ENCODE assay signal across 8 cellular contexts in genomic region chrX:106862972-106863688, GRCh38. TPM values are rescaled to one million over a fixed set of nuclear protein-coding genes. Genes with fewer than 3 reads are reported as not detected.
A peak's percentile ranks its signal among the peaks of the same experiment; 100 is the strongest.
DNase-seq lines count a peak whose midpoint lies in the region; ATAC-seq and TF ChIP-seq lines count a peak whose summit lies in the region.

No MANE protein-coding gene starts in this region.

- ATAC-seq in GM18508 (IDR thresholded peaks at IDR 0.05; ENCODE audit: insufficient read depth, unreplicated experiment), result peak; percentile 63
- no peak for ATAC-seq in HG02852 (IDR thresholded peaks at IDR 0.05; ENCODE audit: unreplicated experiment)

- H3K9me3 Mint-ChIP-seq in activated naive CD8-positive, alpha-beta T cell treated with anti-CD3 and anti-CD28 coated beads for 36 hours, result peaks cover 2% of the 10 kb centered on the region
- H3K9me3 Mint-ChIP-seq in nephron progenitor cell, result peaks cover 44% of the 10 kb centered on the region

- H3K27me3 ChIP-seq in suprapubic skin, result no peaks in the 10 kb centered on the region

- no peak overlapping the region for H3K27ac Mint-ChIP-seq in activated naive CD8-positive, alpha-beta T cell treated with anti-CD3 and anti-CD28 coated beads for 36 hours
- no peak overlapping the region for H3K27ac Mint-ChIP-seq in nephron progenitor cell

- H3K36me3 Mint-ChIP-seq in activated naive CD8-positive, alpha-beta T cell treated with anti-CD3 and anti-CD28 coated beads for 36 hours, result no peaks in the 10 kb centered on the region
- H3K36me3 Mint-ChIP-seq in nephron progenitor cell (ENCODE audit: low read depth), result no peaks in the 10 kb centered on the region

- TF ChIP-seq POLR2A in suprapubic skin (IDR thresholded peaks at IDR 0.05), result no peak

- no peak overlapping the region for H3K27ac ChIP-seq in suprapubic skin

- H3K27me3 Mint-ChIP-seq in activated naive CD8-positive, alpha-beta T cell treated with anti-CD3 and anti-CD28 coated beads for 36 hours, result no peaks in the 10 kb centered on the region
- peaks cover 9% of the 10 kb centered on the region for H3K27me3 Mint-ChIP-seq in nephron progenitor cell (ENCODE audit: low read depth, poor library complexity)

- DNase-seq in AG10803 (ENCODE audit: low read depth) (no peak), HT1080 (ENCODE audit: low read depth) (peak; percentile 15), nephron progenitor cell (peak; percentile 34), suprapubic skin (ENCODE audit: low spot score in 2 of 2) (no peak), NCI-H1092 (lab: John Stamatoyannopoulos, UW) (no peak)
- DNase-seq in activated naive CD8-positive, alpha-beta T cell treated with anti-CD3 and anti-CD28 coated beads for 36 hours, result peak; percentile 1

- no peaks in the 10 kb centered on the region for H3K4me1 ChIP-seq in suprapubic skin

- H3K4me3 Mint-ChIP-seq in activated naive CD8-positive, alpha-beta T cell treated with anti-CD3 and anti-CD28 coated beads for 36 hours, result no peak overlapping the region
- H3K4me3 Mint-ChIP-seq in nephron progenitor cell, result no peak overlapping the region

- H3K4me3 ChIP-seq in AG10803 (ENCODE audit: low read length), result no peak overlapping the region
- no peak overlapping the region for H3K4me3 ChIP-seq in suprapubic skin

- TF ChIP-seq CTCF in AG10803 (conservative IDR thresholded peaks at IDR 0.05; ENCODE audit: low read length), result peak; percentile 21
- TF ChIP-seq CTCF in nephron progenitor cell (IDR thresholded peaks at IDR 0.05), result peak; percentile 40
- TF ChIP-seq CTCF in suprapubic skin (IDR thresholded peaks at IDR 0.05), result no peak

- WGBS in suprapubic skin, result 36% methylated on average over 9 of the region's 13 CpGs

- no peaks in the 10 kb centered on the region for H3K36me3 ChIP-seq in suprapubic skin

- no peak for TF ChIP-seq EP300 in suprapubic skin (IDR thresholded peaks at IDR 0.05)

- H3K9me3 ChIP-seq in suprapubic skin, result no peaks in the 10 kb centered on the region

- no peaks in the 10 kb centered on the region for H3K4me1 Mint-ChIP-seq in activated naive CD8-positive, alpha-beta T cell treated with anti-CD3 and anti-CD28 coated beads for 36 hours
- no peaks in the 10 kb centered on the region for H3K4me1 Mint-ChIP-seq in nephron progenitor cell

RNA-seq across cellular contexts. Expression of gene RIPPLY1, which starts 40.0 kb away (rescaled TPM):
- 0.20 TPM in 1 of 2 replicates, not detected in the other for total RNA-seq in HT1080 (2014; rRNA removed; shearing (Covaris generic))
- 0.33 TPM in 1 of 2 replicates, not detected in the other for polyA plus RNA-seq in HT1080 (2015; cell fraction: cytosol; rRNA removed)
- polyA plus RNA-seq in HT1080 (2015; cell fraction: nucleus; rRNA removed), result 0.11 TPM in 1 of 2 replicates, not detected in the other
- not detected for total RNA-seq in activated naive CD8-positive, alpha-beta T cell treated with anti-CD3 and anti-CD28 coated beads for 36 hours
- not detected for total RNA-seq in suprapubic skin

RNA-seq across cellular contexts. Expression of gene CLDN2, which starts 57.1 kb away (rescaled TPM):
- 0.03 and 0.10 TPM in 2 replicates for total RNA-seq in HT1080 (2014; rRNA removed; shearing (Covaris generic))
- polyA plus RNA-seq in HT1080 (2015; cell fraction: cytosol; rRNA removed), result 0.09 TPM in 1 of 2 replicates, not detected in the other
- polyA plus RNA-seq in HT1080 (2015; cell fraction: nucleus; rRNA removed), result 0.05 TPM in 1 of 2 replicates, not detected in the other
- total RNA-seq in activated naive CD8-positive, alpha-beta T cell treated with anti-CD3 and anti-CD28 coated beads for 36 hours, result not detected
- total RNA-seq in suprapubic skin, result under 1 TPM in 3 of 4 donors, not detected in 1; 0.17 to 0.53 (median 0.23) TPM

Comparison
In these comparisons a context has a peak if more than half of its experiments do, and no peak if none do; other contexts are left out.
1. DNase-seq: peak in HT1080 (single experiment), activated naive CD8-positive, alpha-beta T cell treated with anti-CD3 and anti-CD28 coated beads for 36 hours (single experiment) and nephron progenitor cell (single experiment); none in AG10803 (single experiment), suprapubic skin (0 of 2) and NCI-H1092 (single experiment).
2. CTCF ChIP-seq: peak in AG10803 (single experiment) and nephron progenitor cell (single experiment); none in suprapubic skin (0 of 2).